Comparison of ENCODE assay signal across 7 cellular contexts in the genomic region with DNA sequence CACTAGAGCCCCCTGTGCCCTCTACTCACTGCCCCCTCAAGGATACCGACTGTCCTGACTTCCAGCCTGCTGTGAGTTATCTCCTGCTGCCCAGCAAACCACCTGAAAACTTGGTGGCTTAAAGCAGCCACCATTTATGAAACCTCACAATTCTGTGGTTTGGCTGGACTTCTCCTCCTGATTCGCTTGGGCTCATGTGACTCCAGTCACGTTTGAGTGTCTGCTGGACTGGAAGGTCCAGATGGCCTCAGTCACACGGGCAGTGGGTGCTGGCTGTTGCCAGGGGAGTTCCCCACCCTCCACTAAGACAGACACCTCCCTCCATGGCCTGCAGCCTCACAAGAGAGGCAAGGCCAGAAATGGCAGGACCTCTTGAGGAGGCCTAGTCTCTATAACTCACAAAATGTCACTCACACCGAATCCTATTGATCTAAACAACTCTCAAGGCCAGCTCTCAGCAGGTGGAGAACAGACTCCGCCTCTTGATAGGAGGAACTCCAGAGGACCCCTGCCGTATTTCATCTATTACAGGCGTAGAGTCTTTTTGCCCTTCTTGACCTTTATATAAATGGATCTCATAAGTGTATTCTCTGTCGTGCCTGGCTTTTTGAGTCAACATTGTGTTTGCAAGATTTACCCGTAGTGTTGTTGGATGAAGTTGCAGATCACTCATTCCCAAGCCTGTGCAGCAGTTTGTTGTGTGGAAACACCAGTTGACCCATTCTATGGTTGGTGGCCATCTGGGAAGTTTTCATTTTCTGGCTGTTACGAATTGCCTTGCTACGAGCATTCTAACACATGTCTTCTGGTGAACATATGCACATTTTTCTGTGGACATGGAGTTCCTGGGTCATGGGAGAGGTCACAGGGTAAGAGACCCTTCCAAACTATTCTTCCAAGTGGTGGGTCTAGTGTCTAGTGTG. TPM values are rescaled to one million over a fixed set of nuclear protein-coding genes. Genes with fewer than 3 reads are reported as not detected.
DNase-seq lines count a peak whose midpoint lies in the region; ATAC-seq lines count a peak whose summit lies in the region.

No MANE protein-coding gene starts in this region.

- ATAC-seq in HG02943 (IDR thresholded peaks at IDR 0.05; ENCODE audit: low read depth, unreplicated experiment) = peak; percentile 68

- intact Hi-C loops in posterior vena cava (cut with DNase I) = no loop called here

- DNase-seq in GM19240 (ENCODE audit: insufficient read length, low spot score) (peak; percentile 51), cerebellar cortex (ENCODE audit: low spot score) (peak; percentile 25), pons (ENCODE audit: low spot score) (peak; percentile 42), posterior vena cava (ENCODE audit: low spot score) (no peak), NCI-H2029 treated with DMSO at 0.1 percent for 48 hours (lab: John Stamatoyannopoulos, UW) (no peak)
- DNase-seq in activated CD4-positive, alpha-beta T cell treated with anti-CD3 and anti-CD28 coated beads, Interleukin-2, amount 50 U/mL, for 1 hour = no peak

RNA-seq across cellular contexts. Expression of a gene that starts 48.3 kb away (rescaled TPM):
- total RNA-seq in posterior vena cava = 10 to 100 TPM; 61.5 to 62.6 TPM

Comparison
In these comparisons a context has a peak if more than half of its experiments do, and no peak if none do; other contexts are left out.
1. DNase-seq: peak in GM19240 (single experiment), cerebellar cortex (single experiment) and pons (single experiment); none in posterior vena cava (single experiment), NCI-H2029 treated with DMSO at 0.1 percent for 48 hours (single experiment) and activated CD4-positive, alpha-beta T cell treated with anti-CD3 and anti-CD28 coated beads, Interleukin-2, amount 50 U/mL, for 1 hour (single experiment).